1 cellular context compared by ENCODE assay signal in the genomic region with DNA sequence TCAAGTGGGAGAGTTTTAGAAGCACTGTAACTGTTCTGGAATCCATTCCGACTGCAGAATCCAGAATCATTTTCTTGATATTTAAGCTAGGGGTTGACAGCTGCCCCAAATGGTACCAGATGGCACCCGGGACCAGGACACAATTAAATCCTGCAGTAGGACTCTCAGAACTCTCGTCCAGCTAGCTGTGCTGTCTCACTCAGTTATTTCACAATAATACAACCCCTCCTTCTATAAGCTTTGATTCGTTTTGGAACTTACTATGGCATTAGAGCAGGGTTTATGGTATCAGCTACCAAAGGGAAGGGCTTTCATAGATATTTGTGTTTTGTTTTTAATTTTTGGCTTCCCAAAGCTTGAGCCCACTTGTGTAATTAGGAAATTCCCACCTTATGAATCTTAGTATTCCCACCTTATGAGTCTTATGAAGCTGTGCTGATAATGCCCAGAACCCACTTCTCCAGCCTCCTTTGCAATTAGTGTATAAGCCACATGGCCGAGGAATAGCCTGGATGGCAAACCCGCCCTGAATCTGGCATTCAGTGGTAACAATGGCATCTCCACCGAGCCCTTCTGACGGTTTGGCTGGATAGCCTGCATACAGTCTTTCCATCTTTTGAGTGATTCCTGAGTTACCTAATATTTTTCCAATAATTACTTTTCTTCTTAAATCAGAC.
TF ChIP-seq lines count a peak whose summit lies in the region.

No MANE protein-coding gene starts in this region.

TF ChIP-seq in HepG2, 621 proteins besides CTCF, POLR2A, EP300 and RAD21 (continued from another document):
- TF ChIP-seq, protein P1, sequence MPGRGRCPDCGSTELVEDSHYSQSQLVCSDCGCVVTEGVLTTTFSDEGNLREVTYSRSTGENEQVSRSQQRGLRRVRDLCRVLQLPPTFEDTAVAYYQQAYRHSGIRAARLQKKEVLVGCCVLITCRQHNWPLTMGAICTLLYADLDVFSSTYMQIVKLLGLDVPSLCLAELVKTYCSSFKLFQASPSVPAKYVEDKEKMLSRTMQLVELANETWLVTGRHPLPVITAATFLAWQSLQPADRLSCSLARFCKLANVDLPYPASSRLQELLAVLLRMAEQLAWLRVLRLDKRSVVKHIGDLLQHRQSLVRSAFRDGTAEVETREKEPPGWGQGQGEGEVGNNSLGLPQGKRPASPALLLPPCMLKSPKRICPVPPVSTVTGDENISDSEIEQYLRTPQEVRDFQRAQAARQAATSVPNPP (CRISPR knock-in tag; IDR thresholded peaks at IDR 0.05), result no peak
- TF ChIP-seq ZNF652 (CRISPR knock-in tag; IDR thresholded peaks at IDR 0.05; ENCODE audit: borderline replicate concordance, low read depth) (no peak), ZNF264 (CRISPR knock-in tag; IDR thresholded peaks at IDR 0.05) (no peak), CEBPB (IDR thresholded peaks at IDR 0.05; ENCODE audit: borderline replicate concordance, low read depth, low read length) (peak; percentile 57)
